Comparison of ENCODE assay signal across 20 cellular contexts in the genomic region with DNA sequence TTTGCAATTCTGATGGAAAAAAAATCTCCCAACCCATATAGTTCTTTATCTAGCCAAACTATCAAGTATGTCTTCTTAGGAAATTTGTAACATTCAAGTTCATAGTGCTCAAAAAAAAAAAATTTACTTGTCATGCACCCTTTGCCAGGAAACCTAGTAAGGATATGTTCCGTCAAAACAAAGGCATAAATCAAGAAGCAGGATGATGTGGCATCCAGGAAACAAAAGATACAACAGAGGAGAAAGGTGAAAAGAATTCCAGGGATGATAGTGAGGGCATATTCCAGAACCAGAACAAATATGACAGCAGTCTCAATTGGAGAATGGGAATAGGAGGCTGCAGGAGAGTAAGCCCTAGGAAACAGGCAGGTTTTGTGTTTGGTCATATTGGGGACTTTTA.
DNase-seq lines count a peak whose midpoint lies in the region; ATAC-seq and TF ChIP-seq lines count a peak whose summit lies in the region.
"Had no signal": no experiment of that assay in that cellular context is flagged by ENCODE, and none has a peak within 500 bp of the region (broad histone marks: within the 10 kb centered on the region; RNA-seq: fewer than 3 reads in every experiment).

No MANE protein-coding gene starts in this region.

- no peak overlapping the region for H3K18ac ChIP-seq in IMR-90 (ENCODE audit: low read depth, low read length)

- no peak for TF ChIP-seq POLR2A in IMR-90 (IDR thresholded peaks at IDR 0.05; ENCODE audit: low read depth, low read length)
- no peak for TF ChIP-seq POLR2A in vagina (IDR thresholded peaks at IDR 0.05)

- no peaks in the 10 kb centered on the region for H3K9me3 ChIP-seq in IMR-90 (ENCODE audit: control insufficient read depth, insufficient read depth, low read length)
- H3K9me3 ChIP-seq in Karpas-422 (ENCODE audit: low read length): no peaks in the 10 kb centered on the region
- H3K9me3 ChIP-seq in vagina: no peaks in the 10 kb centered on the region
- H3K9me3 ChIP-seq: right lobe of liver, thyroid gland had no signal

- no peaks in the 10 kb centered on the region for H3K27me3 Mint-ChIP-seq in activated CD8-positive, alpha-beta memory T cell treated with anti-CD3 and anti-CD28 coated beads, Interleukin-2, amount 10 ng/mL, durations not matched to agents 7 days and 5 days
- H3K27me3 Mint-ChIP-seq: activated CD4-positive, alpha-beta memory T cell treated with anti-CD3 and anti-CD28 coated beads, Interleukin-2, amount 10 ng/mL, durations not matched to agents 7 days and 5 days had no signal

- POLR2A ChIA-PET in IMR-90 (lab: Charles Lee; ENCODE audit: unreplicated experiment): no interaction called here

- no peak overlapping the region for H2AFZ ChIP-seq in IMR-90 (replicated peaks; ENCODE audit: low read length, poor library complexity)
- no peak overlapping the region for H2AFZ ChIP-seq in Karpas-422 (ENCODE audit: low read length)

- H3K4me1 ChIP-seq in IMR-90 (ENCODE audit: control insufficient read depth, insufficient read depth, low read length): no peaks in the 10 kb centered on the region
- no peaks in the 10 kb centered on the region for H3K4me1 ChIP-seq in Karpas-422 (ENCODE audit: low read length)
- peaks cover 10% of the 10 kb centered on the region for H3K4me1 ChIP-seq in vagina
- H3K4me1 ChIP-seq: foreskin keratinocyte, right lobe of liver had no signal

- in situ Hi-C loops in IMR-90 (cut with MboI; ENCODE audit: low sequenced_read_pairs): no loop called here

- H3K27me3 ChIP-seq in IMR-90 (ENCODE audit: control insufficient read depth, insufficient read depth, low read length) (no peaks in the 10 kb centered on the region), Karpas-422 (ENCODE audit: low read length) (no peaks in the 10 kb centered on the region), vagina (no peaks in the 10 kb centered on the region)
- H3K27me3 ChIP-seq: foreskin keratinocyte, right lobe of liver, thyroid gland had no signal

- no peak overlapping the region for H3K14ac ChIP-seq in IMR-90 (replicated peaks; ENCODE audit: low read depth, low read length)

- H3K9me3 Mint-ChIP-seq in activated CD8-positive, alpha-beta memory T cell treated with anti-CD3 and anti-CD28 coated beads, Interleukin-2, amount 10 ng/mL, durations not matched to agents 7 days and 5 days (ENCODE audit: low read depth): no peaks in the 10 kb centered on the region
- H3K9me3 Mint-ChIP-seq: activated CD4-positive, alpha-beta memory T cell treated with anti-CD3 and anti-CD28 coated beads, Interleukin-2, amount 10 ng/mL, durations not matched to agents 7 days and 5 days; activated naive CD4-positive, alpha-beta T cell treated with anti-CD3 and anti-CD28 coated beads for 36 hours; stimulated activated effector memory CD8-positive, alpha-beta T cell treated with anti-CD3 and anti-CD28 coated beads, Interleukin-12 subunit alpha, Interleukin-12 subunit beta, amount 100 ng/mL, for 72 hours had no signal

- H3K56ac ChIP-seq in IMR-90 (ENCODE audit: extremely low read depth, insufficient read depth, low read length): no peak overlapping the region

- H3K4me3 ChIP-seq in IMR-90 (ENCODE audit: insufficient read depth, low read depth, low read length) (no peak overlapping the region), fibroblast of villous mesenchyme (ENCODE audit: low read depth, low read length) (no peak overlapping the region), Karpas-422 (ENCODE audit: low read length) (no peak overlapping the region), vagina (no peak overlapping the region)
- H3K4me3 ChIP-seq: right lobe of liver, thyroid gland had no signal

- H3K27ac ChIP-seq in IMR-90 (ENCODE audit: insufficient read depth, low read length) (no peak overlapping the region), VCaP (peak overlapping the region; percentile 46), Karpas-422 (ENCODE audit: low read length) (no peak overlapping the region), vagina (no peak overlapping the region)
- H3K27ac ChIP-seq: foreskin keratinocyte, right lobe of liver had no signal

- H2BK20ac ChIP-seq in IMR-90 (ENCODE audit: low read depth, low read length): no peak overlapping the region

- no peak overlapping the region for H4K91ac ChIP-seq in IMR-90 (ENCODE audit: insufficient read depth, low read depth, low read length)

- peaks cover 17% of the 10 kb centered on the region; the same call in 1 of the 2 replicates for H3K79me2 ChIP-seq in Karpas-422 (ENCODE audit: low read length)

- no peak overlapping the region for H2AK5ac ChIP-seq in IMR-90 (ENCODE audit: low read depth, low read length)

- H3K27ac Mint-ChIP-seq in activated CD8-positive, alpha-beta memory T cell treated with anti-CD3 and anti-CD28 coated beads, Interleukin-2, amount 10 ng/mL, durations not matched to agents 7 days and 5 days: no peak overlapping the region
- H3K27ac Mint-ChIP-seq: activated CD4-positive, alpha-beta memory T cell treated with anti-CD3 and anti-CD28 coated beads, Interleukin-2, amount 10 ng/mL, durations not matched to agents 7 days and 5 days; activated naive CD4-positive, alpha-beta T cell treated with anti-CD3 and anti-CD28 coated beads for 36 hours had no signal

- no peak overlapping the region for H4K5ac ChIP-seq in IMR-90 (ENCODE audit: low read depth, low read length)

- H3K9me1 ChIP-seq in IMR-90 (ENCODE audit: insufficient read depth, low read length): no peaks in the 10 kb centered on the region

- no TSS peak for BruUV-seq in IMR-90 (replicated peaks; lab: Mats Ljungman, UMichigan)

- H2BK15ac ChIP-seq in IMR-90 (ENCODE audit: low read depth, low read length): no peak overlapping the region

- H2BK120ac ChIP-seq in IMR-90 (ENCODE audit: low read depth, low read length): no peak overlapping the region

- no peak for TF ChIP-seq CTCF in IMR-90 (conservative IDR thresholded peaks at IDR 0.05; ENCODE audit: low read depth, low read length)
- no peak for TF ChIP-seq CTCF in VCaP (conservative IDR thresholded peaks at IDR 0.05)
- TF ChIP-seq CTCF in fibroblast of villous mesenchyme (IDR thresholded peaks at IDR 0.05; ENCODE audit: insufficient read depth, low read depth, low read length): no peak
- TF ChIP-seq CTCF in vagina (IDR thresholded peaks at IDR 0.05): no peak

- H4K20me1 ChIP-seq in IMR-90 (ENCODE audit: insufficient read depth, low read length) (no peaks in the 10 kb centered on the region), Karpas-422 (ENCODE audit: insufficient read depth, low read depth, low read length) (no peaks in the 10 kb centered on the region)

- no peak for ATAC-seq in IMR-90 (ENCODE audit: low read depth)
- no peak for ATAC-seq in activated CD8-positive, alpha-beta memory T cell treated with anti-CD3 and anti-CD28 coated beads, Interleukin-2, amount 10 ng/mL, durations not matched to agents 7 days and 5 days
- ATAC-seq: foreskin keratinocyte; right lobe of liver; stimulated activated effector memory CD8-positive, alpha-beta T cell treated with anti-CD3 and anti-CD28 coated beads, Interleukin-12 subunit alpha, Interleukin-12 subunit beta, amount 100 ng/mL, for 72 hours had no signal

- CTCF ChIA-PET in IMR-90 (lab: Yijun Ruan, JAX): no interaction called here
- CTCF ChIA-PET in activated CD8-positive, alpha-beta memory T cell treated with anti-CD3 and anti-CD28 coated beads, Interleukin-2, amount 10 ng/mL, durations not matched to agents 7 days and 5 days (lab: Charles Lee): no interaction called here

- peaks cover 0 to 3% of the 10 kb centered on the region in 2 experiments; a peak in 2 of 4 replicates for H3K79me1 ChIP-seq in IMR-90 (ENCODE audit: low read depth in 1 of 2, low read length in 2 of 2)

- dilution Hi-C loops in IMR-90 (cut with HindIII; ENCODE audit: low sequenced_read_pairs, unreplicated experiment): no loop called here

- DNase-seq in IMR-90: no peak
- peak; percentile 19 for DNase-seq in fibroblast of villous mesenchyme (ENCODE audit: low read depth)
- peak; percentile 20 for DNase-seq in pons (ENCODE audit: low spot score)
- no peak for DNase-seq in activated CD8-positive, alpha-beta memory T cell treated with anti-CD3 and anti-CD28 coated beads, Interleukin-2, amount 10 ng/mL, durations not matched to agents 7 days and 5 days
- no peak for DNase-seq in Karpas-422
- DNase-seq in vagina (ENCODE audit: extremely low spot score in 2 of 2): no peak
- DNase-seq: activated CD4-positive, alpha-beta memory T cell treated with anti-CD3 and anti-CD28 coated beads, Interleukin-2, amount 10 ng/mL, durations not matched to agents 7 days and 5 days; activated CD4-positive, CD25-positive, alpha-beta regulatory T cell; activated naive CD4-positive, alpha-beta T cell treated with anti-CD3 and anti-CD28 coated beads for 36 hours; activated T-cell treated with anti-CD3 and anti-CD28 coated beads, Interleukin-2, amount 50 U/mL, for 1 hour; foreskin keratinocyte; kidney glomerular epithelial cell; occipital lobe; OCI-M1; right lobe of liver; Right ventricle myocardium superior; stimulated activated CD4-positive, alpha-beta T cell treated with anti-CD3 and anti-CD28 coated beads, Interleukin-15, amount 100 ng/mL, for 24 hours; thyroid gland had no signal

- peaks cover 3% of the 10 kb centered on the region for H3K4me1 Mint-ChIP-seq in activated CD8-positive, alpha-beta memory T cell treated with anti-CD3 and anti-CD28 coated beads, Interleukin-2, amount 10 ng/mL, durations not matched to agents 7 days and 5 days
- H3K4me1 Mint-ChIP-seq: stimulated activated effector memory CD8-positive, alpha-beta T cell treated with anti-CD3 and anti-CD28 coated beads, Interleukin-12 subunit alpha, Interleukin-12 subunit beta, amount 100 ng/mL, for 72 hours had no signal

- intact Hi-C loops in IMR-90 (cut with micrococcal nuclease) (no loop called here), vagina (cut with DNase I) (no loop called here)

- H3K4ac ChIP-seq in IMR-90 (ENCODE audit: low read depth, low read length): no peak overlapping the region

- no peak overlapping the region for H4K8ac ChIP-seq in IMR-90 (ENCODE audit: low read depth in 2 of 2, low read length in 2 of 2)

- peaks cover 12% of the 10 kb centered on the region for H3K36me3 Mint-ChIP-seq in activated CD8-positive, alpha-beta memory T cell treated with anti-CD3 and anti-CD28 coated beads, Interleukin-2, amount 10 ng/mL, durations not matched to agents 7 days and 5 days

- H3K4me3 Mint-ChIP-seq in activated CD8-positive, alpha-beta memory T cell treated with anti-CD3 and anti-CD28 coated beads, Interleukin-2, amount 10 ng/mL, durations not matched to agents 7 days and 5 days: no peak overlapping the region
- H3K4me3 Mint-ChIP-seq: activated CD4-positive, alpha-beta memory T cell treated with anti-CD3 and anti-CD28 coated beads, Interleukin-2, amount 10 ng/mL, durations not matched to agents 7 days and 5 days; activated naive CD4-positive, alpha-beta T cell treated with anti-CD3 and anti-CD28 coated beads for 36 hours; stimulated activated effector memory CD8-positive, alpha-beta T cell treated with anti-CD3 and anti-CD28 coated beads, Interleukin-12 subunit alpha, Interleukin-12 subunit beta, amount 100 ng/mL, for 72 hours had no signal

- H3K9ac ChIP-seq in IMR-90 (ENCODE audit: low read depth, low read length): no peak overlapping the region
- H3K9ac ChIP-seq in Karpas-422 (ENCODE audit: low read length): no peak overlapping the region

- H3K36me3 ChIP-seq in IMR-90 (ENCODE audit: control insufficient read depth, insufficient read depth, low read length) (peaks cover 20% of the 10 kb centered on the region), Karpas-422 (ENCODE audit: insufficient read depth, low read length) (peaks cover 10% of the 10 kb centered on the region; the same call in 1 of the 2 replicates), vagina (peaks cover 0 to 34% of the 10 kb centered on the region in 2 donors)

- no peaks in the 10 kb centered on the region for H3K9me2 ChIP-seq in Karpas-422 (replicated peaks; ENCODE audit: insufficient read depth, low read length)

- H3K23ac ChIP-seq in IMR-90 (ENCODE audit: low read depth, low read length): 0 out of 2 replicates have a peak overlapping the region, but pooled peaks have one; percentile 4

- no CpG with 5 or more reads among the region's 1 CpG for WGBS in IMR-90 (ENCODE audit: extremely low coverage in 2 of 2, insufficient read length in 1 of 2), 2 experiments

- no peak overlapping the region for H2AK9ac ChIP-seq in IMR-90 (replicated peaks; ENCODE audit: low read depth, low read length, poor library complexity)

- H3K4me2 ChIP-seq in IMR-90 (ENCODE audit: low read depth, low read length) (no peak overlapping the region), Karpas-422 (ENCODE audit: low read depth, low read length, poor library complexity, severe bottlenecking) (no peak overlapping the region)

- TF ChIP-seq RAD21 in IMR-90 (IDR thresholded peaks at IDR 0.05; ENCODE audit: low read length): no peak

- no peak overlapping the region for H2BK5ac ChIP-seq in IMR-90 (ENCODE audit: low read depth, low read length, poor library complexity, severe bottlenecking)

Comparison
In these comparisons a context has a peak if more than half of its experiments do, and no peak if none do; other contexts are left out.
1. DNase-seq: peak in fibroblast of villous mesenchyme (single experiment) and pons (single experiment); none in IMR-90 (single experiment), activated CD8-positive, alpha-beta memory T cell treated with anti-CD3 and anti-CD28 coated beads, Interleukin-2, amount 10 ng/mL, durations not matched to agents 7 days and 5 days (single experiment), Karpas-422 (single experiment) and vagina (0 of 2).